ENCODE assay signal across 8 cellular contexts in genomic region chr5:170312666-170313065, GRCh38. TPM values are rescaled to one million over a fixed set of nuclear protein-coding genes. Genes with fewer than 3 reads are reported as not detected.
A peak's percentile ranks its signal among the peaks of the same experiment; 100 is the strongest.
DNase-seq lines count a peak whose midpoint lies in the region; ATAC-seq and TF ChIP-seq lines count a peak whose summit lies in the region.

No MANE protein-coding gene starts in this region.

- H3K4me3 ChIP-seq in gastroesophageal sphincter = no peak overlapping the region

- DNase-seq in GDM1 (lab: John Stamatoyannopoulos, UW) (peak; percentile 31), epithelial cell of prostate (ENCODE audit: low read depth, low spot score) (peak; percentile 53), NCI-H510A (lab: John Stamatoyannopoulos, UW) (no peak)
- peak; percentile 79 for DNase-seq in activated CD4-positive, alpha-beta T cell treated with anti-CD3 and anti-CD28 coated beads for 48 hours
- peak; percentile 74 for DNase-seq in stimulated activated CD8-positive, alpha-beta memory T cell treated with anti-CD3 and anti-CD28 coated beads, Interleukin-4, amount 100 ng/mL, for 48 hours

- H3K9me3 ChIP-seq in gastroesophageal sphincter = no peaks in the 10 kb centered on the region

- TF ChIP-seq POLR2A in gastroesophageal sphincter (IDR thresholded peaks at IDR 0.05) = no peak

- 80% methylated on average over 1 of the region's 3 CpGs; no CpG with 5 or more reads in 1 of the 2 donors for WGBS in gastroesophageal sphincter (ENCODE audit: low coverage in 1 of 2), 2 donors

- ATAC-seq in HG03103 (IDR thresholded peaks at IDR 0.05; ENCODE audit: low read depth, unreplicated experiment) (peak; percentile 68), gastroesophageal sphincter (no peak), HG03565 (IDR thresholded peaks at IDR 0.05; ENCODE audit: unreplicated experiment) (no peak)

- H3K27ac ChIP-seq in epithelial cell of prostate (no peak overlapping the region), gastroesophageal sphincter (no peak overlapping the region)

- no peak for TF ChIP-seq EP300 in gastroesophageal sphincter (IDR thresholded peaks at IDR 0.05)

- peaks cover 0 to 37% (median 10%) of the 10 kb centered on the region in 3 donors for H3K4me1 ChIP-seq in gastroesophageal sphincter

- no peaks in the 10 kb centered on the region for H3K36me3 ChIP-seq in gastroesophageal sphincter

- TF ChIP-seq CTCF in gastroesophageal sphincter (IDR thresholded peaks at IDR 0.05) = no peak

- no peaks in the 10 kb centered on the region for H3K27me3 ChIP-seq in gastroesophageal sphincter

RNA-seq across cellular contexts. Expression of gene LCP2, which starts 15.1 kb away (rescaled TPM):
- total RNA-seq in gastroesophageal sphincter = 10 to 100 TPM in 1 of 4 donors, 1 to 10 TPM in 3; 5.5 to 17.0 (median 8.3) TPM
